Comparison of ENCODE assay signal across 28 cellular contexts in genomic region chr10:116104210-116104932, GRCh38.
"Had no signal": no experiment of that assay in that cellular context is flagged by ENCODE, and none has a peak within 500 bp of the region (broad histone marks: within the 10 kb centered on the region; RNA-seq: fewer than 3 reads in every experiment).

No MANE protein-coding gene starts in this region.

- H3K9me3 Mint-ChIP-seq: activated CD4-positive, alpha-beta T cell treated with anti-CD3 and anti-CD28 coated beads, Interleukin-2, amount 10 ng/mL, durations not matched to agents 7 days and 5 days; activated CD8-positive, alpha-beta T cell treated with anti-CD3 and anti-CD28 coated beads for 36 hours; activated naive CD4-positive, alpha-beta T cell treated with anti-CD3 and anti-CD28 coated beads, Interleukin-2, amount 50 U/mL, for 24 hours; dendritic cell treated with granulocyte-macrophage colony-stimulating factor and Interleukin-4, amounts not matched to agents 40 ng/mL and 50 ng/mL, for 4 days had no signal

- H3K4me1 ChIP-seq: foreskin keratinocyte, suprapubic skin had no signal

- H3K9me3 ChIP-seq: ovary, stomach, suprapubic skin, tibial nerve had no signal

- H3K27me3 Mint-ChIP-seq: activated CD4-positive, alpha-beta T cell treated with anti-CD3 and anti-CD28 coated beads, Interleukin-2, amount 10 ng/mL, durations not matched to agents 7 days and 5 days; activated CD8-positive, alpha-beta memory T cell treated with anti-CD3 and anti-CD28 coated beads, Interleukin-2, amount 10 ng/mL, durations not matched to agents 7 days and 5 days; activated CD8-positive, alpha-beta T cell treated with anti-CD3 and anti-CD28 coated beads for 36 hours; activated naive CD4-positive, alpha-beta T cell treated with anti-CD3 and anti-CD28 coated beads, Interleukin-2, amount 50 U/mL, for 24 hours; dendritic cell treated with granulocyte-macrophage colony-stimulating factor and Interleukin-4, amounts not matched to agents 40 ng/mL and 50 ng/mL, for 4 days; memory B cell; T-cell had no signal

- H3K4me3 ChIP-seq: ovary, stomach, suprapubic skin, tibial nerve had no signal

- H3K36me3 ChIP-seq: ovary, stomach, suprapubic skin, tibial nerve, WERI-Rb-1 had no signal

- H3K4me3 Mint-ChIP-seq: activated CD4-positive, alpha-beta T cell treated with anti-CD3 and anti-CD28 coated beads, Interleukin-2, amount 10 ng/mL, durations not matched to agents 7 days and 5 days; activated CD8-positive, alpha-beta memory T cell treated with anti-CD3 and anti-CD28 coated beads, Interleukin-2, amount 10 ng/mL, durations not matched to agents 7 days and 5 days; activated CD8-positive, alpha-beta T cell treated with anti-CD3 and anti-CD28 coated beads for 36 hours; activated naive CD4-positive, alpha-beta T cell treated with anti-CD3 and anti-CD28 coated beads, Interleukin-2, amount 50 U/mL, for 24 hours; activated T-helper 1 cell treated with anti-CD3 and anti-CD28 coated beads, Interleukin-12 subunit alpha, Interleukin-12 subunit beta, Interleukin-2, Interleukin-4 antibody, amounts not matched to agents 30 ng/mL and 10 ng/mL and 1 ng/mL, durations not matched to agents 14 hours and 24 hours and 36 hours; brain; dendritic cell treated with granulocyte-macrophage colony-stimulating factor and Interleukin-4, amounts not matched to agents 40 ng/mL and 50 ng/mL, for 4 days; memory B cell; naive thymus-derived CD4-positive, alpha-beta T cell; T-cell; T-helper 2 cell treated with Interferon-gamma antibody and Interleukin-4, amounts not matched to agents 5 μg/mL and 100 μg/mL, for 36 hours had no signal

- DNase-seq: activated CD4-positive, alpha-beta T cell treated with anti-CD3 and anti-CD28 coated beads, Interleukin-2, amount 10 ng/mL, durations not matched to agents 7 days and 5 days; activated CD4-positive, CD25-positive, alpha-beta regulatory T cell treated with anti-CD3 and anti-CD28 coated beads, Interleukin-2, amount 50 U/mL, for 72 hours; activated CD8-positive, alpha-beta memory T cell treated with anti-CD3 and anti-CD28 coated beads, Interleukin-2, amount 10 ng/mL, durations not matched to agents 7 days and 5 days; activated CD8-positive, alpha-beta T cell treated with anti-CD3 and anti-CD28 coated beads for 36 hours; activated gamma-delta T cell treated with Interleukin-2 at 50 U/mL for 16 hours; anterior cingulate cortex; caudate nucleus; effector CD4-positive, alpha-beta T cell; erythroblast; foreskin keratinocyte; hippocampal formation; left cardiac atrium; naive thymus-derived CD4-positive, alpha-beta T cell; ovary; right cardiac atrium; stimulated activated CD4-positive, alpha-beta T cell treated with anti-CD3 and anti-CD28 coated beads, Interleukin-12 subunit alpha, Interleukin-12 subunit beta, amount 100 ng/mL, for 4 hours; stimulated activated CD4-positive, alpha-beta T cell treated with anti-CD3 and anti-CD28 coated beads, Interleukin-4, amount 100 ng/mL, for 4 hours; T-cell; WERI-Rb-1 had no signal

- H3K27ac Mint-ChIP-seq: activated CD4-positive, alpha-beta T cell treated with anti-CD3 and anti-CD28 coated beads, Interleukin-2, amount 10 ng/mL, durations not matched to agents 7 days and 5 days; activated CD8-positive, alpha-beta memory T cell treated with anti-CD3 and anti-CD28 coated beads, Interleukin-2, amount 10 ng/mL, durations not matched to agents 7 days and 5 days; activated CD8-positive, alpha-beta T cell treated with anti-CD3 and anti-CD28 coated beads for 36 hours; activated naive CD4-positive, alpha-beta T cell treated with anti-CD3 and anti-CD28 coated beads, Interleukin-2, amount 50 U/mL, for 24 hours; activated T-helper 1 cell treated with anti-CD3 and anti-CD28 coated beads, Interleukin-12 subunit alpha, Interleukin-12 subunit beta, Interleukin-2, Interleukin-4 antibody, amounts not matched to agents 30 ng/mL and 10 ng/mL and 1 ng/mL, durations not matched to agents 14 hours and 24 hours and 36 hours; brain; dendritic cell treated with granulocyte-macrophage colony-stimulating factor and Interleukin-4, amounts not matched to agents 40 ng/mL and 50 ng/mL, for 4 days; memory B cell; naive thymus-derived CD4-positive, alpha-beta T cell; T-cell; T-helper 2 cell treated with Interferon-gamma antibody and Interleukin-4, amounts not matched to agents 5 μg/mL and 100 μg/mL, for 36 hours had no signal

- H3K36me3 Mint-ChIP-seq: activated CD8-positive, alpha-beta memory T cell treated with anti-CD3 and anti-CD28 coated beads, Interleukin-2, amount 10 ng/mL, durations not matched to agents 7 days and 5 days; activated naive CD4-positive, alpha-beta T cell treated with anti-CD3 and anti-CD28 coated beads, Interleukin-2, amount 50 U/mL, for 24 hours; memory B cell; naive thymus-derived CD4-positive, alpha-beta T cell; T-cell had no signal

- H3K27ac ChIP-seq: foreskin keratinocyte, ovary, stomach, suprapubic skin, tibial nerve, WERI-Rb-1 had no signal

- H3K4me1 Mint-ChIP-seq: activated CD4-positive, alpha-beta T cell treated with anti-CD3 and anti-CD28 coated beads, Interleukin-2, amount 10 ng/mL, durations not matched to agents 7 days and 5 days; activated CD8-positive, alpha-beta memory T cell treated with anti-CD3 and anti-CD28 coated beads, Interleukin-2, amount 10 ng/mL, durations not matched to agents 7 days and 5 days; activated naive CD4-positive, alpha-beta T cell treated with anti-CD3 and anti-CD28 coated beads, Interleukin-2, amount 50 U/mL, for 24 hours; memory B cell; naive thymus-derived CD4-positive, alpha-beta T cell; T-cell had no signal

- H3K27me3 ChIP-seq: foreskin keratinocyte, ovary, stomach, suprapubic skin, tibial nerve had no signal
